In genomic region chr1:241550318-241550717, GRCh38 we compare ENCODE assay signal across 21 cellular contexts. TPM values are rescaled to one million over a fixed set of nuclear protein-coding genes. Genes with fewer than 3 reads are reported as not detected.
"Had no signal": no experiment of that assay in that cellular context is flagged by ENCODE, and none has a peak within 500 bp of the region (broad histone marks: within the 10 kb centered on the region; RNA-seq: fewer than 3 reads in every experiment).

No MANE protein-coding gene starts in this region.

- H3K27ac ChIP-seq: body of pancreas, transverse colon, vagina had no signal

- DNase-seq: activated CD4-positive, alpha-beta T cell treated with anti-CD3 and anti-CD28 coated beads, Interleukin-2, amount 50 U/mL, for 4 hours; activated CD4-positive, CD25-positive, alpha-beta regulatory T cell treated with anti-CD3 and anti-CD28 coated beads, Interleukin-2, amount 50 U/mL, for 72 hours; activated effector memory CD4-positive, alpha-beta T cell treated with Interleukin-2 at 50 U/mL for 16 hours; activated naive CD4-positive, alpha-beta T cell treated with anti-CD3 and anti-CD28 coated beads, Interleukin-2, amount 50 U/mL, for 16 hours; activated T-cell treated with anti-CD3 and anti-CD28 coated beads, Interleukin-2, amount 50 U/mL, for 1 hour; amygdala; body of pancreas; caudate nucleus; hippocampal formation; naive thymus-derived CD8-positive, alpha-beta T cell; nucleus accumbens; stimulated activated CD4-positive, alpha-beta T cell treated with anti-CD3 and anti-CD28 coated beads, Interleukin-4, amount 100 ng/mL, for 24 hours; stimulated activated naive CD8-positive, alpha-beta T cell treated with anti-CD3 and anti-CD28 coated beads, Interleukin-15, Interleukin-2, amounts not matched to agents 100 U/mL and 50 U/mL, for 24 hours; transverse colon had no signal

- H3K4me1 ChIP-seq: body of pancreas, transverse colon, vagina had no signal

- ATAC-seq: body of pancreas; esophagus mucosa; left lobe of liver; naive thymus-derived CD8-positive, alpha-beta T cell; stimulated activated naive CD8-positive, alpha-beta T cell treated with anti-CD3 and anti-CD28 coated beads, Interleukin-15, Interleukin-2, amounts not matched to agents 100 U/mL and 50 U/mL, for 24 hours had no signal

- H3K9me3 ChIP-seq: body of pancreas, transverse colon, vagina had no signal

- H3K36me3 ChIP-seq: transverse colon, vagina had no signal

- H3K27me3 ChIP-seq: body of pancreas, transverse colon, vagina had no signal

- FAIRE-seq: colon, keratinocyte had no signal

- H3K4me3 ChIP-seq: body of pancreas, transverse colon, vagina had no signal

RNA-seq across cellular contexts. Expression of gene KMO, which starts 18.1 kb away (rescaled TPM):
- total RNA-seq: glomerular endothelial cell, lung microvascular endothelial cell had no signal
- polyA plus RNA-seq: naive thymus-derived CD8-positive, alpha-beta T cell had no signal
